In the genomic region with DNA sequence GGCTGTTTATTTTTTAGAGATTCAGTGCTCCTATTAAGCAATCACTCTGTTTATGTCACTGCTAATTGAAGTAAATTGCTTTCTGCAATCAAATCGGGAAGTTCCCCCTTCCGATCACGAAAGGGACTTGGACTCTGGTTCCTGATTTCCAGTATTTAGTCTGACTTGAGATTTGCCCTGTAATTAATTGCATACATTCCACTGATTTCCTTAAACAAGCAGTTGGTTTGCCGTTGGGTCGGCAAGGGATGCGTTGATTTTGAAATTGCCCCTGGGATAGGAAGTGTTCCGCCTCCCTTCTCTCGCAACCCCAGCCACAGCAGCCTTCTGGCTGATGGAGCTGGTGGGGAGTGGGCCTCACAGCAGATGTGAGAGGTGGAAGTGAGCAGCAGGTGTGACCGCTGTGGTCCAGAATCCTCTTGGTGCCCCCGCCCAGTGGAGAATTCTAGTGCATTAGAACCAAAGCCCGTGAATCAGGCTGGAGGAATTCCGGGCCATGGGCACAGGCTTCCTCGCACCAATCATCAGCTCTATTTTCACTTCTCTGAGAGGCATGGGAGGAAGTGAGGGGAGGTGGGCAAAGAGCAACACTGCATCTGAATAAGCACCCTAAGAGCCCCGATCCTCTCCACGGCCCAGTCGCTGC, we compare ENCODE assay signal across 1 cellular context.
TF ChIP-seq lines count a peak whose summit lies in the region.

No MANE protein-coding gene starts in this region.

TF ChIP-seq in H1, 55 proteins besides CTCF, POLR2A, EP300 and RAD21:
- TF ChIP-seq EGR1 (IDR thresholded peaks at IDR 0.05; ENCODE audit: borderline replicate concordance, low read depth, low read length): no peak
